Comparison of ENCODE assay signal across 16 cellular contexts in the genomic region with DNA sequence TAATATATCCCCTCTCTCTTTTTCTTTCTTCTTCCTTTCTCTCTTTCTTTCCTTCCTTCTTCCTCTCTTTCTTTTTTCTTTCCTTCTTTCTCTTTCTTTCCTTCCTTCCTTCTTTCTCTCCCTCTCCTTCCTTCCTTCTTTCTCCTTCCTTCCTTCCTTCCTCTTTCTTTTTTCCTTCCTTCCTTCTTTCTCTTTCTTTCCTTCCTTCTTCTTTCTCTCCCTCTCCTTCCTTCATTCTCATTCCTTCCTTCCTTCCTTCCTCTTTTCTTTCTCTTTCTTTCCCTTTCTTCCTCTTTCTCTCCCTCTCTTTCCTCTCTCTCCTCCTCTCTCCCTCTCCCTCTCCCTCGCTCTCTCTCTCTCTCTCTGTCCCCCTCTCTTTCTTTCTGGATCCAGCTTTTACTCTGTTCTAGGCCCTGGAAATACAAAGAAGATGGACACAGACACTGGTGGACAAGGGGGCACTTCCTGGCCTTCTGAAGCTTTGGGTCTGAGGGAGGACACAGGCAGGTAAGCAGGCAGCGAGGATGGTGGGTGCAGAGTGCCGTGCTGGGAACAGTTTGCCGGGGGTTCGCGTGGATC. TPM values are rescaled to one million over a fixed set of nuclear protein-coding genes. Genes with fewer than 3 reads are reported as not detected.
"Had no signal": no experiment of that assay in that cellular context is flagged by ENCODE, and none has a peak within 500 bp of the region (broad histone marks: within the 10 kb centered on the region; RNA-seq: fewer than 3 reads in every experiment).

No MANE protein-coding gene starts in this region.

- H3K9me3 ChIP-seq: heart left ventricle, neutrophil had no signal

- H3K27ac ChIP-seq: foreskin keratinocyte, heart left ventricle, neutrophil had no signal

- H3K4me3 Mint-ChIP-seq: dendritic cell treated with granulocyte-macrophage colony-stimulating factor and Interleukin-4, amounts not matched to agents 40 ng/mL and 50 ng/mL, for 4 days; nephron had no signal

- H3K4me3 ChIP-seq: heart left ventricle, lung had no signal

- ATAC-seq: heart left ventricle, left ventricle myocardium superior, sciatic nerve had no signal

- DNase-seq: erythroblast; foreskin keratinocyte; heart left ventricle; hippocampal formation; left ventricle myocardium superior; mesendoderm; naive B cell; stimulated activated CD4-positive, alpha-beta T cell treated with anti-CD3 and anti-CD28 coated beads, Interleukin-2, amount 100 ng/mL, for 24 hours; stimulated activated CD4-positive, alpha-beta T cell treated with anti-CD3 and anti-CD28 coated beads, Interleukin-4, amount 100 ng/mL, for 4 hours; stimulated activated naive CD4-positive, alpha-beta T cell treated with Interleukin-2 at 50 U/mL for 16 hours had no signal

- H3K9me3 Mint-ChIP-seq: naive B cell, nephron had no signal

- H3K27ac Mint-ChIP-seq: dendritic cell treated with granulocyte-macrophage colony-stimulating factor and Interleukin-4, amounts not matched to agents 40 ng/mL and 50 ng/mL, for 4 days had no signal

- H3K27me3 ChIP-seq: foreskin keratinocyte had no signal

- H3K36me3 Mint-ChIP-seq: naive B cell had no signal

- H3K36me3 ChIP-seq: heart left ventricle, neutrophil had no signal

RNA-seq across cellular contexts. Expression of gene RASD2, which starts 18.0 kb away (rescaled TPM):
- total RNA-seq: pulmonary artery endothelial cell had no signal
